Comparison of ENCODE assay signal across 27 cellular contexts in the genomic region with DNA sequence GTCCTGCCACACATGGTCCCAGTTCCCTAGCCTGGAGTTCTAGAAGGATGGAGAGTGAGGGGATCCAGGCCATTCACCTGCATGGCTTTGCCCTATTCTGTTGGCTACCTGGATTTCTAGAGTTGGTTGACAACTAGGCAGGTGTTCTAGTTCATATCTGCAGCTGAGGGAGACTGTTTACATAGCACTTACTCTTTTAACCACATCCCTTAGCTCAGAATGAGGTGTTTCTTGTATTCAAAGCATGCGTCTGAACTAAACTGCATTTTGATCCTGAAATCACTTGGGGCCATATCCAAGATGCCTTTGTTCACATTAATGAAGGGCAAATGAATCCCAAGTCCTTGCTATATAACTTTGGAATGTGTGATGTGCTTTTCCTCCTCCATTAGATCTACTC.
"Had no signal": no experiment of that assay in that cellular context is flagged by ENCODE, and none has a peak within 500 bp of the region (broad histone marks: within the 10 kb centered on the region; RNA-seq: fewer than 3 reads in every experiment).

No MANE protein-coding gene starts in this region.

- H3K27ac ChIP-seq: colonic mucosa, dorsolateral prefrontal cortex, hepatocyte, lower lobe of right lung, testis, uterus had no signal

- H3K36me3 ChIP-seq: colonic mucosa, uterus had no signal

- ATAC-seq: activated CD4-positive, alpha-beta T cell treated with anti-CD3 and anti-CD28 coated beads for 36 hours; activated T-helper 17 cell treated with anti-CD3 and anti-CD28 coated beads, Interleukin-2, amount 50 U/mL, for 72 hours; effector memory CD8-positive, alpha-beta T cell; esophagus mucosa; left lobe of liver; lower lobe of right lung had no signal

- DNase-seq: activated B cell treated with CpG ODN at 0.5 μM for 24 hours; activated CD4-positive, alpha-beta T cell treated with anti-CD3 and anti-CD28 coated beads for 36 hours; activated CD4-positive, alpha-beta T cell treated with anti-CD3 and anti-CD28 coated beads, Interleukin-2, amount 50 U/mL, for 4 hours; activated CD8-positive, alpha-beta memory T cell treated with anti-CD3 and anti-CD28 coated beads for 24 hours; activated CD8-positive, alpha-beta memory T cell treated with anti-CD3 and anti-CD28 coated beads, Interleukin-2, amount 50 U/mL, for 4 hours; activated naive CD4-positive, alpha-beta T cell treated with Interleukin-2 at 50 U/mL for 16 hours; activated naive CD8-positive, alpha-beta T cell treated with anti-CD3 and anti-CD28 coated beads for 36 hours; activated T-cell treated with anti-CD3 and anti-CD28 coated beads, Interleukin-2, amount 50 U/mL, for 24 hours; colonic mucosa; effector memory CD8-positive, alpha-beta T cell; foreskin melanocyte; glutamatergic neuron; immature natural killer cell; lower lobe of right lung; mesendoderm; naive B cell; nucleus accumbens; stimulated activated CD4-positive, alpha-beta T cell treated with anti-CD3 and anti-CD28 coated beads, Interleukin-4, amount 100 ng/mL, for 1 hour; stimulated activated naive CD4-positive, alpha-beta T cell; testis; trophoblast cell; uterus had no signal

- H3K9me3 ChIP-seq: colonic mucosa, lower lobe of right lung, testis, uterus had no signal

- H3K27me3 ChIP-seq: colonic mucosa, dorsolateral prefrontal cortex, hepatocyte, testis, uterus had no signal

- H3K4me1 ChIP-seq: colonic mucosa, lower lobe of right lung, testis, uterus had no signal

- H3K4me3 ChIP-seq: colonic mucosa, dorsolateral prefrontal cortex, hepatocyte, lower lobe of right lung, testis, uterus had no signal
